In the genomic region with DNA sequence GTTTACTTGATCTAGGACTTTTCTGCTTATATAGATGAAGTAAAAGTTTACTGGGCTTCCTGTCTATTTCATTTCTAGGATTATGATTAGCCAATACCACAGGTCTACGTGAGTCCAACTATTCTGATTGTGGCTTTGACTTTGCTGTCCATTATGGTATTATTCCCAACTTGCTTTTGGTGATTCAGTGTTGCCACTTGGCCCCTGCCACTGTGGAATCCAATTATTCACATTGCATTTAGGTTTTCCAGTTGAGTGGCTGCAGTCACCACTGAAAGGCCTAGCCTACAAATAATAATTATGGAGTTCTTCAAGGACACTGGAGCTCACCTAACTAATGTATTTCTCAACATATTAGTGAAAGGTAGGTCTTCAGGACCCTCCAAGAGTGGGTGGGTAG, we compare ENCODE assay signal across 30 cellular contexts.
"Had no signal": no experiment of that assay in that cellular context is flagged by ENCODE, and none has a peak within 500 bp of the region (broad histone marks: within the 10 kb centered on the region; RNA-seq: fewer than 3 reads in every experiment).

No MANE protein-coding gene starts in this region.

- H3K9me3 Mint-ChIP-seq: natural killer cell treated with Interleukin-12 subunit alpha and Interleukin-12 subunit beta and Interleukin-15 and Interleukin-18, amount 100 ng/mL, for 72 hours had no signal

- H3K4me1 ChIP-seq: colonic mucosa, gastroesophageal sphincter, heart right ventricle, lower lobe of right lung, pancreas, right atrium auricular region, sigmoid colon, stomach, thyroid gland, vagina had no signal

- H3K27ac ChIP-seq: colonic mucosa, epithelial cell of prostate, gastroesophageal sphincter, heart right ventricle, lower lobe of right lung, neutrophil, pancreas, right atrium auricular region, sigmoid colon, stomach, thyroid gland, vagina had no signal

- H3K9me3 ChIP-seq: colonic mucosa, gastroesophageal sphincter, lower lobe of right lung, neutrophil, pancreas, right atrium auricular region, sigmoid colon, thyroid gland, vagina had no signal

- H3K27me3 ChIP-seq: colonic mucosa, gastroesophageal sphincter, heart right ventricle, neutrophil, pancreas, right atrium auricular region, sigmoid colon, stomach, thyroid gland, vagina had no signal

- DNase-seq: colonic mucosa; effector CD8-positive, alpha-beta T cell; endodermal cell; foreskin fibroblast; glutamatergic neuron; heart right ventricle; hippocampal formation; islet precursor cell; kidney glomerular epithelial cell; left ventricle myocardium superior; lower lobe of right lung; naive B cell; pancreas; sigmoid colon; stimulated activated CD4-positive, alpha-beta T cell treated with anti-CD3 and anti-CD28 coated beads, Interleukin-2, amount 100 ng/mL, for 24 hours; stimulated activated CD4-positive, alpha-beta T cell treated with anti-CD3 and anti-CD28 coated beads, Interleukin-4, amount 100 ng/mL, for 24 hours; stimulated activated naive CD4-positive, alpha-beta T cell treated with Interleukin-2 at 50 U/mL for 16 hours; stomach; thyroid gland; trophoblast cell had no signal

- FAIRE-seq: pancreas had no signal

- H3K4me3 ChIP-seq: colonic mucosa, gastroesophageal sphincter, heart right ventricle, lower lobe of right lung, pancreas, right atrium auricular region, sigmoid colon, stomach, thyroid gland, vagina had no signal

- H3K36me3 Mint-ChIP-seq: naive B cell; natural killer cell treated with Interleukin-12 subunit alpha and Interleukin-12 subunit beta and Interleukin-15 and Interleukin-18, amount 100 ng/mL, for 72 hours; stimulated activated effector memory CD8-positive, alpha-beta T cell treated with anti-CD3 and anti-CD28 coated beads, Interleukin-12 subunit alpha, Interleukin-12 subunit beta, amount 100 ng/mL, for 72 hours had no signal

- H3K4me3 Mint-ChIP-seq: dendritic cell treated with granulocyte-macrophage colony-stimulating factor and Interleukin-4, amounts not matched to agents 40 ng/mL and 50 ng/mL, for 4 days; endodermal cell; natural killer cell treated with Interleukin-12 subunit alpha and Interleukin-12 subunit beta and Interleukin-15 and Interleukin-18, amount 100 ng/mL, for 72 hours; neural crest cell; stimulated activated effector memory CD8-positive, alpha-beta T cell treated with anti-CD3 and anti-CD28 coated beads, Interleukin-12 subunit alpha, Interleukin-12 subunit beta, amount 100 ng/mL, for 72 hours had no signal

- H3K36me3 ChIP-seq: colonic mucosa, gastroesophageal sphincter, heart right ventricle, lower lobe of right lung, neutrophil, pancreas, right atrium auricular region, sigmoid colon, stomach, thyroid gland, vagina had no signal

- H3K27ac Mint-ChIP-seq: dendritic cell treated with granulocyte-macrophage colony-stimulating factor and Interleukin-4, amounts not matched to agents 40 ng/mL and 50 ng/mL, for 4 days; endodermal cell; naive B cell; natural killer cell treated with Interleukin-12 subunit alpha and Interleukin-12 subunit beta and Interleukin-15 and Interleukin-18, amount 100 ng/mL, for 72 hours; stimulated activated effector memory CD8-positive, alpha-beta T cell treated with anti-CD3 and anti-CD28 coated beads, Interleukin-12 subunit alpha, Interleukin-12 subunit beta, amount 100 ng/mL, for 72 hours had no signal

- ATAC-seq: esophagus mucosa; gastroesophageal sphincter; heart right ventricle; left ventricle myocardium superior; lower lobe of right lung; natural killer cell treated with Interleukin-12 subunit alpha and Interleukin-12 subunit beta and Interleukin-15 and Interleukin-18, amount 100 ng/mL, for 72 hours; pancreas; stimulated activated effector memory CD8-positive, alpha-beta T cell treated with anti-CD3 and anti-CD28 coated beads, Interleukin-12 subunit alpha, Interleukin-12 subunit beta, amount 100 ng/mL, for 72 hours had no signal

- H3K27me3 Mint-ChIP-seq: dendritic cell treated with granulocyte-macrophage colony-stimulating factor and Interleukin-4, amounts not matched to agents 40 ng/mL and 50 ng/mL, for 4 days had no signal

- H3K4me1 Mint-ChIP-seq: naive B cell; stimulated activated effector memory CD8-positive, alpha-beta T cell treated with anti-CD3 and anti-CD28 coated beads, Interleukin-12 subunit alpha, Interleukin-12 subunit beta, amount 100 ng/mL, for 72 hours had no signal
